2 cellular contexts compared by ENCODE assay signal in genomic region chr7:135199439-135199838, GRCh38.
TF ChIP-seq lines count a peak whose summit lies in the region.

No MANE protein-coding gene starts in this region.

TF ChIP-seq in GM12891, 5 proteins besides CTCF, POLR2A, EP300 and RAD21:
- TF ChIP-seq POU2F2 (IDR thresholded peaks at IDR 0.05; ENCODE audit: low read depth, low read length) (no peak), SPI1 (IDR thresholded peaks at IDR 0.05; ENCODE audit: low read depth, low read length) (peak; percentile 41; the same call in 1 of the 2 replicates)
TF ChIP-seq in GM12891: peak in this region for 1.

TF ChIP-seq in GM12878, 131 proteins besides CTCF, POLR2A, EP300 and RAD21:
- no peak for TF ChIP-seq NKRF (conservative IDR thresholded peaks at IDR 0.05)
- no peak for TF ChIP-seq E4F1 (IDR thresholded peaks at IDR 0.05; ENCODE audit: borderline replicate concordance, partially characterized antibody)
- TF ChIP-seq ATF3 (IDR thresholded peaks at IDR 0.05; ENCODE audit: borderline replicate concordance, extremely low read depth, low read depth, low read length), result no peak
- no peak for TF ChIP-seq BMI1 (IDR thresholded peaks at IDR 0.05; ENCODE audit: borderline replicate concordance)
- TF ChIP-seq MLLT1 (IDR thresholded peaks at IDR 0.05), result no peak
- no peak for TF ChIP-seq ZNF687 (IDR thresholded peaks at IDR 0.05)
- peak; percentile 58; the same call in 1 of the 2 replicates for TF ChIP-seq SPI1 (IDR thresholded peaks at IDR 0.05; ENCODE audit: borderline replicate concordance, insufficient read depth, low read depth, low read length)
- TF ChIP-seq RBBP5 (conservative IDR thresholded peaks at IDR 0.05), result no peak
- TF ChIP-seq POU2F2 (IDR thresholded peaks at IDR 0.05; ENCODE audit: borderline replicate concordance, low read depth, low read length), result peak; percentile 71; the same call in 1 of the 3 replicates
- TF ChIP-seq TCF3 (IDR thresholded peaks at IDR 0.05; ENCODE audit: borderline replicate concordance, insufficient read depth, low read depth, low read length), result no peak
- 0 out of 4 replicates have a peak, but pooled peaks of 1 of the 2 experiments have one; percentile 17 for TF ChIP-seq IKZF2 (IDR thresholded peaks at IDR 0.05)
- no peak for TF ChIP-seq FOXM1 (IDR thresholded peaks at IDR 0.05; ENCODE audit: low read depth, low read length)
- no peak for TF ChIP-seq USF2 (IDR thresholded peaks at IDR 0.05; ENCODE audit: borderline replicate concordance, low read depth, low read length)
TF ChIP-seq in GM12878: peak in this region for 3.
